Comparison of ENCODE assay signal across 12 cellular contexts in the genomic region with DNA sequence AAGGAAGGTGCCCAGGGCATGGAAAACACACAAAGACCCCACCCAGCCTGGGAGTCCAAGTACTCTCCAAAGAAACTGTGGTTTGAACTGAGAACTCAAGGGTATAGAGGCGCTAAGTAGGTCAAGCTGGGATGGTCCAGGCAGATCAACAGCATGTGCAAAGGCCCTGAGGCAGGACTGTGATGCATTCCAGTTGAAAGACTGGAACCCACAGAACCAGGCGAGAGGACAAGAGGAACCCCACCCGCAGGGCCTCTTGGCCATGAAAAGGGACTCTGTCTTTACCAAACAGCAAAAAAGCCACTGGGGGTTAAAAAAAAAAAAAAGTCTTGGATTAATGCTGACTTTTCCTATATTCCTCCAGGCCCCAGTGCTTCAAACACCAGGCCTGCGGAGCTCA. TPM values are rescaled to one million over a fixed set of nuclear protein-coding genes. Genes with fewer than 3 reads are reported as not detected.
"Had no signal": no experiment of that assay in that cellular context is flagged by ENCODE, and none has a peak within 500 bp of the region (broad histone marks: within the 10 kb centered on the region; RNA-seq: fewer than 3 reads in every experiment).

No MANE protein-coding gene starts in this region.

- H3K4me3 ChIP-seq: ovary, skin epidermis had no signal

- H3K9me3 ChIP-seq: ovary had no signal

- H3K27me3 ChIP-seq: ovary had no signal

- ATAC-seq: effector memory CD8-positive, alpha-beta T cell; left colon; stimulated activated memory B cell treated with anti-CD40 and anti-IgM and Interleukin-4, amounts not matched to agents 10 μg/mL and 1 μg/mL and 100 μg/mL, for 72 hours; T-helper 17 cell; WTC11 had no signal

- H3K36me3 ChIP-seq: ovary had no signal

- H3K27ac ChIP-seq: epithelial cell of prostate, ovary had no signal

- DNase-seq: activated CD4-positive, alpha-beta T cell treated with anti-CD3 and anti-CD28 coated beads, Interleukin-2, amount 10 ng/mL, durations not matched to agents 24 days and 14 days; activated naive CD4-positive, alpha-beta T cell treated with anti-CD3 and anti-CD28 coated beads, Interleukin-2, amount 10 ng/mL, durations not matched to agents 7 days and 5 days; effector memory CD8-positive, alpha-beta T cell; left colon; ovary; T-helper 17 cell; trophoblast cell had no signal

RNA-seq across cellular contexts. Expression of a gene that starts 14.3 kb away (rescaled TPM):
- total RNA-seq: activated CD4-positive, alpha-beta T cell treated with anti-CD3 and anti-CD28 coated beads, Interleukin-2, amount 10 ng/mL, durations not matched to agents 24 days and 14 days; activated T-helper 2 cell treated with anti-CD3 and anti-CD28 coated beads, Interferon-gamma antibody, Interleukin-2, Interleukin-4, amounts not matched to agents 10 μg/mL and 5 μg/mL and 100 μg/mL, durations not matched to agents 14 hours and 24 hours and 36 hours had no signal

RNA-seq across cellular contexts. Expression of a gene that starts 55.3 kb away (rescaled TPM):
- total RNA-seq: T-helper 17 cell had no signal
